Comparison of ENCODE assay signal across 23 cellular contexts in genomic region chr4:106717094-106717493, GRCh38.
"Had no signal": no experiment of that assay in that cellular context is flagged by ENCODE, and none has a peak within 500 bp of the region (broad histone marks: within the 10 kb centered on the region; RNA-seq: fewer than 3 reads in every experiment).

No MANE protein-coding gene starts in this region.

- H3K4me1 ChIP-seq: breast epithelium, left ventricle myocardium inferior, suprapubic skin, transverse colon, uterus had no signal

- H3K36me3 Mint-ChIP-seq: activated CD8-positive, alpha-beta memory T cell treated with anti-CD3 and anti-CD28 coated beads, Interleukin-2, amount 10 ng/mL, durations not matched to agents 7 days and 5 days; activated naive CD8-positive, alpha-beta T cell treated with anti-CD3 and anti-CD28 coated beads for 36 hours; naive B cell had no signal

- DNase-seq: activated CD4-positive, alpha-beta memory T cell treated with anti-CD3 and anti-CD28 coated beads, Interleukin-2, amount 10 ng/mL, durations not matched to agents 7 days and 5 days; activated CD4-positive, alpha-beta T cell treated with anti-CD3 and anti-CD28 coated beads for 48 hours; activated CD4-positive, CD25-positive, alpha-beta regulatory T cell; activated CD8-positive, alpha-beta memory T cell treated with anti-CD3 and anti-CD28 coated beads, Interleukin-2, amount 10 ng/mL, durations not matched to agents 7 days and 5 days; activated naive CD8-positive, alpha-beta T cell treated with anti-CD3 and anti-CD28 coated beads for 36 hours; amygdala; cerebellar nuclear complex; effector CD4-positive, alpha-beta T cell; kidney glomerular epithelial cell; left ventricle myocardium inferior; mammary epithelial cell; naive B cell; stimulated activated CD4-positive, alpha-beta T cell treated with anti-CD3 and anti-CD28 coated beads, Interleukin-2, amount 100 ng/mL, for 24 hours; T-helper 1 cell; T-helper 9 cell; transverse colon; uterus had no signal

- H3K9me3 Mint-ChIP-seq: activated naive CD8-positive, alpha-beta T cell treated with anti-CD3 and anti-CD28 coated beads for 36 hours; neural crest cell had no signal

- H3K4me1 Mint-ChIP-seq: activated CD4-positive, alpha-beta memory T cell treated with anti-CD3 and anti-CD28 coated beads, Interleukin-2, amount 10 ng/mL, durations not matched to agents 7 days and 5 days; activated CD8-positive, alpha-beta memory T cell treated with anti-CD3 and anti-CD28 coated beads, Interleukin-2, amount 10 ng/mL, durations not matched to agents 7 days and 5 days; activated naive CD8-positive, alpha-beta T cell treated with anti-CD3 and anti-CD28 coated beads for 36 hours; naive B cell; neural crest cell had no signal

- H3K27me3 Mint-ChIP-seq: activated CD4-positive, alpha-beta memory T cell treated with anti-CD3 and anti-CD28 coated beads, Interleukin-2, amount 10 ng/mL, durations not matched to agents 7 days and 5 days; activated CD8-positive, alpha-beta memory T cell treated with anti-CD3 and anti-CD28 coated beads, Interleukin-2, amount 10 ng/mL, durations not matched to agents 7 days and 5 days; activated naive CD8-positive, alpha-beta T cell treated with anti-CD3 and anti-CD28 coated beads for 36 hours; naive B cell; progenitor cell of endocrine pancreas; stimulated activated naive CD8-positive, alpha-beta T cell treated with anti-CD3 and anti-CD28 coated beads, Interleukin-15, Interleukin-2, amounts not matched to agents 100 ng/mL and 50 ng/mL, for 24 hours had no signal

- H3K27ac ChIP-seq: breast epithelium, left ventricle myocardium inferior, suprapubic skin, transverse colon, uterus had no signal

- H3K9me3 ChIP-seq: breast epithelium, suprapubic skin, transverse colon, uterus had no signal

- H3K27me3 ChIP-seq: breast epithelium, suprapubic skin, transverse colon, uterus had no signal

- H3K27ac Mint-ChIP-seq: activated CD4-positive, alpha-beta memory T cell treated with anti-CD3 and anti-CD28 coated beads, Interleukin-2, amount 10 ng/mL, durations not matched to agents 7 days and 5 days; activated CD8-positive, alpha-beta memory T cell treated with anti-CD3 and anti-CD28 coated beads, Interleukin-2, amount 10 ng/mL, durations not matched to agents 7 days and 5 days; activated naive CD8-positive, alpha-beta T cell treated with anti-CD3 and anti-CD28 coated beads for 36 hours; naive B cell; progenitor cell of endocrine pancreas; stimulated activated naive CD8-positive, alpha-beta T cell treated with anti-CD3 and anti-CD28 coated beads, Interleukin-15, Interleukin-2, amounts not matched to agents 100 ng/mL and 50 ng/mL, for 24 hours had no signal

- ATAC-seq: activated CD8-positive, alpha-beta memory T cell treated with anti-CD3 and anti-CD28 coated beads, Interleukin-2, amount 10 ng/mL, durations not matched to agents 7 days and 5 days; esophagus mucosa had no signal

- H3K36me3 ChIP-seq: breast epithelium, left ventricle myocardium inferior, suprapubic skin, transverse colon, uterus had no signal

- H3K4me3 Mint-ChIP-seq: activated CD4-positive, alpha-beta memory T cell treated with anti-CD3 and anti-CD28 coated beads, Interleukin-2, amount 10 ng/mL, durations not matched to agents 7 days and 5 days; activated CD8-positive, alpha-beta memory T cell treated with anti-CD3 and anti-CD28 coated beads, Interleukin-2, amount 10 ng/mL, durations not matched to agents 7 days and 5 days; activated naive CD8-positive, alpha-beta T cell treated with anti-CD3 and anti-CD28 coated beads for 36 hours; naive B cell; neural crest cell; stimulated activated naive CD8-positive, alpha-beta T cell treated with anti-CD3 and anti-CD28 coated beads, Interleukin-15, Interleukin-2, amounts not matched to agents 100 ng/mL and 50 ng/mL, for 24 hours had no signal

- H3K4me3 ChIP-seq: breast epithelium, left ventricle myocardium inferior, suprapubic skin, transverse colon, uterus had no signal
